In genomic region chr5:134656690-134657089, GRCh38 we compare ENCODE assay signal across 27 cellular contexts.
"Had no signal": no experiment of that assay in that cellular context is flagged by ENCODE, and none has a peak within 500 bp of the region (broad histone marks: within the 10 kb centered on the region; RNA-seq: fewer than 3 reads in every experiment).

No MANE protein-coding gene starts in this region.

- FAIRE-seq: frontal cortex, keratinocyte, pancreas had no signal

- H3K4me3 Mint-ChIP-seq: activated CD4-positive, alpha-beta memory T cell treated with anti-CD3 and anti-CD28 coated beads for 36 hours; activated CD4-positive, alpha-beta T cell treated with anti-CD3 and anti-CD28 coated beads, Interleukin-2, amount 10 ng/mL, durations not matched to agents 24 days and 14 days; activated naive CD4-positive, alpha-beta T cell treated with anti-CD3 and anti-CD28 coated beads, Interleukin-2, amount 10 ng/mL, durations not matched to agents 7 days and 5 days; activated naive CD8-positive, alpha-beta T cell treated with anti-CD3 and anti-CD28 coated beads, Interleukin-2, amount 10 ng/mL, durations not matched to agents 7 days and 5 days; activated T-cell treated with anti-CD3 and anti-CD28 coated beads, Interleukin-2, amount 50 U/mL, for 24 hours; naive thymus-derived CD8-positive, alpha-beta T cell had no signal

- H3K9me3 ChIP-seq: body of pancreas, colonic mucosa, pancreas, psoas muscle, spleen, suprapubic skin, tibial artery, upper lobe of right lung had no signal

- H3K27ac ChIP-seq: body of pancreas, colonic mucosa, dorsolateral prefrontal cortex, pancreas, psoas muscle, spleen, suprapubic skin, tibial artery, upper lobe of right lung had no signal

- H3K9me3 Mint-ChIP-seq: activated CD4-positive, alpha-beta memory T cell treated with anti-CD3 and anti-CD28 coated beads for 36 hours; activated CD4-positive, alpha-beta T cell treated with anti-CD3 and anti-CD28 coated beads, Interleukin-2, amount 10 ng/mL, durations not matched to agents 24 days and 14 days; activated naive CD4-positive, alpha-beta T cell treated with anti-CD3 and anti-CD28 coated beads, Interleukin-2, amount 10 ng/mL, durations not matched to agents 7 days and 5 days; activated naive CD8-positive, alpha-beta T cell treated with anti-CD3 and anti-CD28 coated beads, Interleukin-2, amount 10 ng/mL, durations not matched to agents 7 days and 5 days; activated T-cell treated with anti-CD3 and anti-CD28 coated beads, Interleukin-2, amount 50 U/mL, for 24 hours; naive thymus-derived CD8-positive, alpha-beta T cell; neural crest cell had no signal

- H3K36me3 ChIP-seq: pancreas had no signal

- ATAC-seq: body of pancreas; left cardiac atrium; naive thymus-derived CD8-positive, alpha-beta T cell; pancreas; upper lobe of right lung had no signal

- DNase-seq: activated CD4-positive, alpha-beta memory T cell treated with anti-CD3 and anti-CD28 coated beads for 36 hours; activated CD4-positive, alpha-beta T cell treated with anti-CD3 and anti-CD28 coated beads, Interleukin-2, amount 10 ng/mL, durations not matched to agents 24 days and 14 days; activated CD4-positive, CD25-positive, alpha-beta regulatory T cell treated with anti-CD3 and anti-CD28 coated beads, Interleukin-2, amount 50 U/mL, for 72 hours; activated CD8-positive, alpha-beta memory T cell treated with anti-CD3 and anti-CD28 coated beads, Interleukin-2, amount 50 U/mL, for 48 hours; activated gamma-delta T cell; activated naive CD4-positive, alpha-beta T cell treated with anti-CD3 and anti-CD28 coated beads, Interleukin-2, amount 10 ng/mL, durations not matched to agents 7 days and 5 days; activated naive CD8-positive, alpha-beta T cell treated with anti-CD3 and anti-CD28 coated beads, Interleukin-2, amount 10 ng/mL, durations not matched to agents 7 days and 5 days; body of pancreas; colonic mucosa; dorsolateral prefrontal cortex; effector memory CD4-positive, alpha-beta T cell; glutamatergic neuron; left cardiac atrium; naive thymus-derived CD8-positive, alpha-beta T cell; nucleus accumbens; psoas muscle; spleen; stimulated activated naive CD4-positive, alpha-beta T cell; T-helper 1 cell; tibial artery; upper lobe of right lung had no signal

- H3K27me3 ChIP-seq: body of pancreas, colonic mucosa, dorsolateral prefrontal cortex, pancreas, spleen, suprapubic skin, tibial artery, upper lobe of right lung had no signal

- H3K27ac Mint-ChIP-seq: activated CD4-positive, alpha-beta memory T cell treated with anti-CD3 and anti-CD28 coated beads for 36 hours; activated CD4-positive, alpha-beta T cell treated with anti-CD3 and anti-CD28 coated beads, Interleukin-2, amount 10 ng/mL, durations not matched to agents 24 days and 14 days; activated naive CD4-positive, alpha-beta T cell treated with anti-CD3 and anti-CD28 coated beads, Interleukin-2, amount 10 ng/mL, durations not matched to agents 7 days and 5 days; activated naive CD8-positive, alpha-beta T cell treated with anti-CD3 and anti-CD28 coated beads, Interleukin-2, amount 10 ng/mL, durations not matched to agents 7 days and 5 days; activated T-cell treated with anti-CD3 and anti-CD28 coated beads, Interleukin-2, amount 50 U/mL, for 24 hours had no signal

- H3K4me3 ChIP-seq: body of pancreas, colonic mucosa, dorsolateral prefrontal cortex, pancreas, psoas muscle, spleen, suprapubic skin, tibial artery, upper lobe of right lung had no signal

- H3K4me1 ChIP-seq: colonic mucosa, upper lobe of right lung had no signal

- H3K27me3 Mint-ChIP-seq: activated CD4-positive, alpha-beta memory T cell treated with anti-CD3 and anti-CD28 coated beads for 36 hours; activated CD4-positive, alpha-beta T cell treated with anti-CD3 and anti-CD28 coated beads, Interleukin-2, amount 10 ng/mL, durations not matched to agents 24 days and 14 days; activated naive CD4-positive, alpha-beta T cell treated with anti-CD3 and anti-CD28 coated beads, Interleukin-2, amount 10 ng/mL, durations not matched to agents 7 days and 5 days; activated naive CD8-positive, alpha-beta T cell treated with anti-CD3 and anti-CD28 coated beads, Interleukin-2, amount 10 ng/mL, durations not matched to agents 7 days and 5 days; activated T-cell treated with anti-CD3 and anti-CD28 coated beads, Interleukin-2, amount 50 U/mL, for 24 hours; naive thymus-derived CD8-positive, alpha-beta T cell had no signal

- H3K4me1 Mint-ChIP-seq: neural crest cell had no signal
